In genomic region chr18:54119524-54120019, GRCh38 we compare ENCODE assay signal across 8 cellular contexts.
A peak's percentile ranks its signal among the peaks of the same experiment; 100 is the strongest.
DNase-seq lines count a peak whose midpoint lies in the region; ATAC-seq, FAIRE-seq and TF ChIP-seq lines count a peak whose summit lies in the region.

No MANE protein-coding gene starts in this region.

- POLR2A ChIA-PET in PC-9 (lab: Charles Lee; ENCODE audit: unreplicated experiment): no interaction called here

- CTCF ChIA-PET in PC-9 (lab: Charles Lee): interaction anchor here (1.0 kb wide), 1 partner anchor 8 kb away, joined by 3 read pairs; no protein-coding TSS in a partner anchor

- H3K4me2 ChIP-seq in PC-9: peak overlapping the region; percentile 49; the same call in 1 of the 2 replicates

- no peaks in the 10 kb centered on the region for H3K9me2 ChIP-seq in PC-9 (ENCODE audit: insufficient read depth)

- TF ChIP-seq POLR2A in H54 (IDR thresholded peaks at IDR 0.05; ENCODE audit: low read depth, low read length): no peak

- no peaks in the 10 kb centered on the region for H3K27me3 ChIP-seq in PC-9 (ENCODE audit: insufficient read depth, low read depth)
- H3K27me3 ChIP-seq in thoracic aorta (replicated peaks; ENCODE audit: insufficient read depth): no peaks in the 10 kb centered on the region

- no peaks in the 10 kb centered on the region for H3K36me3 ChIP-seq in PC-9 (ENCODE audit: low read depth)
- H3K36me3 ChIP-seq in thoracic aorta: no peaks in the 10 kb centered on the region

- no TSS peak for BruUV-seq in PC-9 (replicated peaks; lab: Mats Ljungman, UMichigan)

- H3K4me3 ChIP-seq in PC-9 (no peak overlapping the region), thoracic aorta (peak overlapping the region; percentile 29)

- no peak overlapping the region for H2AFZ ChIP-seq in PC-9

- H3K9me3 ChIP-seq in PC-9 (ENCODE audit: insufficient read depth, low read depth) (no peaks in the 10 kb centered on the region), thoracic aorta (no peaks in the 10 kb centered on the region)

- no peaks in the 10 kb centered on the region for H3K79me2 ChIP-seq in PC-9 (ENCODE audit: low read depth)

- DNase-seq in GF-D8 (lab: John Stamatoyannopoulos, UW) (peak; percentile 16), H54 (ENCODE audit: insufficient read length, low spot score) (peak; percentile 4), KG1 (lab: John Stamatoyannopoulos, UW) (peak; percentile 18), PC-9 (peak; percentile 2 to 51), kidney tubule cell (ENCODE audit: low spot score) (peak; percentile 65), thoracic aorta (ENCODE audit: low spot score) (no peak)
- peak; percentile 27 for DNase-seq in central memory CD4-positive, alpha-beta T cell

- intact Hi-C loops in PC-9 (cut with micrococcal nuclease; ENCODE audit: unreplicated experiment): loop anchor here (1.0 to 5.0 kb wide), 2 partner anchors 422 to 551 kb away; no protein-coding TSS in a partner anchor

- TF ChIP-seq CTCF in PC-9 (conservative IDR thresholded peaks at IDR 0.05): peak; percentile 86
- TF ChIP-seq CTCF in thoracic aorta (IDR thresholded peaks at IDR 0.05): peak; percentile 62

- FAIRE-seq in A204.1 (lab: Jason Lieb, UNC) (peak; percentile 89), H54 (lab: Jason Lieb, UNC) (peak; percentile 65)

- no peaks in the 10 kb centered on the region for H3F3A ChIP-seq in PC-9 (ENCODE audit: insufficient read depth, low read depth)

- ATAC-seq in thoracic aorta (ENCODE audit: insufficient number of reproducible peaks, low FRiP score, low read depth): no peak

- no peak overlapping the region for H3K27ac ChIP-seq in PC-9
- no peak overlapping the region for H3K27ac ChIP-seq in thoracic aorta

- no peaks in the 10 kb centered on the region for H4K20me1 ChIP-seq in PC-9 (ENCODE audit: insufficient read depth)

- H3K4me1 ChIP-seq in PC-9 (replicated peaks; ENCODE audit: insufficient read depth): no peaks in the 10 kb centered on the region
- H3K4me1 ChIP-seq in thoracic aorta (ENCODE audit: control insufficient read depth in 1 of 2, low read depth in 2 of 2): no peaks in the 10 kb centered on the region
